1 cellular context compared by ENCODE assay signal in the genomic region with DNA sequence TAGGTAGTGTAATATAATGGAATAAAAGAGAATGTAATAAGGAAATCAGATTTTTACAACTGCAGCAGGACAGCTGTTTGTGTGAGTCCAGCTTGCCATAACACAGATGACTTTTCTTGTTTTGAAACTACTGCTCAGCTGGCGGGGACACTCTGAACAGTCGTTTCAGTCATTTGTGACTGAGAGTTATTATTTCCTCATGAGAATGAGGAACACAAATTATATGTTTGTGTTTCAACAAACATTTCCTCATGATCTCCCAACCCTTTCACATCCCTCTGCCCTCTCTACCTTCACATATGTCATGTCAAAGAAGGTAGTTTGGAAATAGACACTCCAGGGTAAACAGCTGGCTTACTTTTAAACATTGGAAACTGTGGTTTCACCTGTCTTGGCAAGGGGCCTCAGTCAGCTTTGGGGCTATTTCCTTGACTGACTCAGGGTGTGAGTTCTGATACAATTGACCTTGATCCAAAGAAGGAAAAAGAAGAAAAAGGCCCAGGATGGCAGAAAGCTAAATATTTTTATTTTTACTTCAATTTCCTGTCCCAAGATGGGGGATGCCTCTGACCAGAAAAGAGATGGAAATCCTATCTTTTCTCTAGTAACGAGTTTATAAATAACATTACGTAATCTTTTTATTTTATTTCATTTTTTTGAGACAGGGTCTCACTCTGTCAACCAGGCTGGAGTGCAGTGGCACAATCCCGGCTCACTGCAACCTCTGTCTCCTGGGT.
TF ChIP-seq lines count a peak whose summit lies in the region.

No MANE protein-coding gene starts in this region.

TF ChIP-seq in HepG2, 621 proteins besides CTCF, POLR2A, EP300 and RAD21 (continued from another document and continues in another):
- TF ChIP-seq, protein P1, sequence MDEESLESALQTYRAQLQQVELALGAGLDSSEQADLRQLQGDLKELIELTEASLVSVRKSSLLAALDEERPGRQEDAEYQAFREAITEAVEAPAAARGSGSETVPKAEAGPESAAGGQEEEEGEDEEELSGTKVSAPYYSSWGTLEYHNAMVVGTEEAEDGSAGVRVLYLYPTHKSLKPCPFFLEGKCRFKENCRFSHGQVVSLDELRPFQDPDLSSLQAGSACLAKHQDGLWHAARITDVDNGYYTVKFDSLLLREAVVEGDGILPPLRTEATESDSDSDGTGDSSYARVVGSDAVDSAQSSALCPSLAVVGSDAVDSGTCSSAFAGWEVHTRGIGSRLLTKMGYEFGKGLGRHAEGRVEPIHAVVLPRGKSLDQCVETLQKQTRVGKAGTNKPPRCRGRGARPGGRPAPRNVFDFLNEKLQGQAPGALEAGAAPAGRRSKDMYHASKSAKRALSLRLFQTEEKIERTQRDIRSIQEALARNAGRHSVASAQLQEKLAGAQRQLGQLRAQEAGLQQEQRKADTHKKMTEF (CRISPR knock-in tag; IDR thresholded peaks at IDR 0.05) = no peak; the same call in 1 of the 2 replicates
- TF ChIP-seq TP53 (CRISPR knock-in tag; conservative IDR thresholded peaks at IDR 0.05) (no peak), ZNF354B (CRISPR knock-in tag; IDR thresholded peaks at IDR 0.05) (0 out of 2 replicates have a peak, but pooled peaks have one; percentile 80), ISL2 (CRISPR knock-in tag; IDR thresholded peaks at IDR 0.05) (0 out of 2 replicates have a peak, but pooled peaks have one; percentile 2), ZKSCAN5 (CRISPR knock-in tag; IDR thresholded peaks at IDR 0.05) (no peak), ZZZ3 (CRISPR knock-in tag; IDR thresholded peaks at IDR 0.05; ENCODE audit: borderline replicate concordance) (no peak), ATF7 (IDR thresholded peaks at IDR 0.05) (peak; percentile 58), ATF7 (CRISPR knock-in tag; IDR thresholded peaks at IDR 0.05) (no peak), ELF1 (CRISPR knock-in tag; IDR thresholded peaks at IDR 0.05) (no peak), CCAR2 (optimal IDR thresholded peaks at IDR 0.05; ENCODE audit: low read depth, low read length) (no peak), HHEX (CRISPR knock-in tag; IDR thresholded peaks at IDR 0.05) (0 out of 2 replicates have a peak, but pooled peaks have one; percentile 4), ZNF253 (CRISPR knock-in tag; IDR thresholded peaks at IDR 0.05; ENCODE audit: borderline replicate concordance) (no peak), ZNF282 (IDR thresholded peaks at IDR 0.05; ENCODE audit: partially characterized antibody) (no peak), ZNF484 (CRISPR knock-in tag; IDR thresholded peaks at IDR 0.05; ENCODE audit: borderline replicate concordance, low read depth) (no peak), GPN1 (CRISPR knock-in tag; IDR thresholded peaks at IDR 0.05; ENCODE audit: borderline replicate concordance) (no peak), MXD4 (CRISPR knock-in tag; IDR thresholded peaks at IDR 0.05) (0 out of 2 replicates have a peak, but pooled peaks have one; percentile 2), SIN3A (IDR thresholded peaks at IDR 0.05; ENCODE audit: borderline replicate concordance, low read depth, low read length) (no peak), TAF1 (CRISPR knock-in tag; IDR thresholded peaks at IDR 0.05) (no peak), CAMTA2 (CRISPR knock-in tag; IDR thresholded peaks at IDR 0.05; ENCODE audit: borderline replicate concordance) (no peak), FOXJ3 (CRISPR knock-in tag; IDR thresholded peaks at IDR 0.05; ENCODE audit: borderline replicate concordance) (no peak), RFX1 (IDR thresholded peaks at IDR 0.05) (no peak), GATAD1 (CRISPR knock-in tag; IDR thresholded peaks at IDR 0.05) (no peak), ZNF225 (CRISPR knock-in tag; IDR thresholded peaks at IDR 0.05) (no peak), ZNF496 (CRISPR knock-in tag; IDR thresholded peaks at IDR 0.05; ENCODE audit: insufficient replicate concordance) (no peak)
- TF ChIP-seq, protein P2, sequence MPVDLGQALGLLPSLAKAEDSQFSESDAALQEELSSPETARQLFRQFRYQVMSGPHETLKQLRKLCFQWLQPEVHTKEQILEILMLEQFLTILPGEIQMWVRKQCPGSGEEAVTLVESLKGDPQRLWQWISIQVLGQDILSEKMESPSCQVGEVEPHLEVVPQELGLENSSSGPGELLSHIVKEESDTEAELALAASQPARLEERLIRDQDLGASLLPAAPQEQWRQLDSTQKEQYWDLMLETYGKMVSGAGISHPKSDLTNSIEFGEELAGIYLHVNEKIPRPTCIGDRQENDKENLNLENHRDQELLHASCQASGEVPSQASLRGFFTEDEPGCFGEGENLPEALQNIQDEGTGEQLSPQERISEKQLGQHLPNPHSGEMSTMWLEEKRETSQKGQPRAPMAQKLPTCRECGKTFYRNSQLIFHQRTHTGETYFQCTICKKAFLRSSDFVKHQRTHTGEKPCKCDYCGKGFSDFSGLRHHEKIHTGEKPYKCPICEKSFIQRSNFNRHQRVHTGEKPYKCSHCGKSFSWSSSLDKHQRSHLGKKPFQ (CRISPR knock-in tag; IDR thresholded peaks at IDR 0.05; ENCODE audit: insufficient replicate concordance) = no peak
- TF ChIP-seq, protein P3, sequence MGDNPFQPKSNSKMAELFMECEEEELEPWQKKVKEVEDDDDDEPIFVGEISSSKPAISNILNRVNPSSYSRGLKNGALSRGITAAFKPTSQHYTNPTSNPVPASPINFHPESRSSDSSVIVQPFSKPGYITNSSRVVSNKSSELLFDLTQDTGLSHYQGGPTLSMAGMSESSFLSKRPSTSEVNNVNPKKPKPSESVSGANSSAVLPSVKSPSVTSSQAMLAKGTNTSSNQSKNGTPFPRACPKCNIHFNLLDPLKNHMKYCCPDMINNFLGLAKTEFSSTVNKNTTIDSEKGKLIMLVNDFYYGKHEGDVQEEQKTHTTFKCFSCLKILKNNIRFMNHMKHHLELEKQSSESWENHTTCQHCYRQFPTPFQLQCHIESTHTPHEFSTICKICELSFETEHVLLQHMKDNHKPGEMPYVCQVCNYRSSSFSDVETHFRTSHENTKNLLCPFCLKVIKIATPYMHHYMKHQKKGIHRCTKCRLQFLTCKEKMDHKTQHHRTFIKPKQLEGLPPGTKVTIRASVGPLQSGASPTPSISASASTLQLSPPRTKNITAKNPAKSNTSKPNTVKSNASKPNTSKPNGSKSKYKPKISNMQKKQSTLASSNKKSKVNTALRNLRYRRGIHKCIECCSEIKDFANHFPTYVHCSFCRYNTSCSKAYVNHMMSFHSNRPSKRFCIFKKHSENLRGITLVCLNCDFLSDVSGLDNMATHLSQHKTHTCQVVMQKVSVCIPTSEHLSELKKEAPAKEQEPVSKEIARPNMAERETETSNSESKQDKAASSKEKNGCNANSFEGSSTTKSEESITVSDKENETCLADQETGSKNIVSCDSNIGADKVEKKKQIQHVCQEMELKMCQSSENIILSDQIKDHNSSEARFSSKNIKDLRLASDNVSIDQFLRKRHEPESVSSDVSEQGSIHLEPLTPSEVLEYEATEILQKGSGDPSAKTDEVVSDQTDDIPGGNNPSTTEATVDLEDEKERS (CRISPR knock-in tag; IDR thresholded peaks at IDR 0.05) = no peak
- TF ChIP-seq, protein P4, sequence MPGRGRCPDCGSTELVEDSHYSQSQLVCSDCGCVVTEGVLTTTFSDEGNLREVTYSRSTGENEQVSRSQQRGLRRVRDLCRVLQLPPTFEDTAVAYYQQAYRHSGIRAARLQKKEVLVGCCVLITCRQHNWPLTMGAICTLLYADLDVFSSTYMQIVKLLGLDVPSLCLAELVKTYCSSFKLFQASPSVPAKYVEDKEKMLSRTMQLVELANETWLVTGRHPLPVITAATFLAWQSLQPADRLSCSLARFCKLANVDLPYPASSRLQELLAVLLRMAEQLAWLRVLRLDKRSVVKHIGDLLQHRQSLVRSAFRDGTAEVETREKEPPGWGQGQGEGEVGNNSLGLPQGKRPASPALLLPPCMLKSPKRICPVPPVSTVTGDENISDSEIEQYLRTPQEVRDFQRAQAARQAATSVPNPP (CRISPR knock-in tag; IDR thresholded peaks at IDR 0.05) = peak; percentile 7; the same call in 1 of the 2 replicates
- TF ChIP-seq, protein P5, sequence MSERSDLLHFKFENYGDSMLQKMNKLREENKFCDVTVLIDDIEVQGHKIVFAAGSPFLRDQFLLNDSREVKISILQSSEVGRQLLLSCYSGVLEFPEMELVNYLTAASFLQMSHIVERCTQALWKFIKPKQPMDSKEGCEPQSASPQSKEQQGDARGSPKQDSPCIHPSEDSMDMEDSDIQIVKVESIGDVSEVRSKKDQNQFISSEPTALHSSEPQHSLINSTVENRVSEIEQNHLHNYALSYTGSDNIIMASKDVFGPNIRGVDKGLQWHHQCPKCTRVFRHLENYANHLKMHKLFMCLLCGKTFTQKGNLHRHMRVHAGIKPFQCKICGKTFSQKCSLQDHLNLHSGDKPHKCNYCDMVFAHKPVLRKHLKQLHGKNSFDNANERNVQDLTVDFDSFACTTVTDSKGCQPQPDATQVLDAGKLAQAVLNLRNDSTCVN (CRISPR knock-in tag; IDR thresholded peaks at IDR 0.05; ENCODE audit: borderline replicate concordance) = no peak
- TF ChIP-seq, protein P6, sequence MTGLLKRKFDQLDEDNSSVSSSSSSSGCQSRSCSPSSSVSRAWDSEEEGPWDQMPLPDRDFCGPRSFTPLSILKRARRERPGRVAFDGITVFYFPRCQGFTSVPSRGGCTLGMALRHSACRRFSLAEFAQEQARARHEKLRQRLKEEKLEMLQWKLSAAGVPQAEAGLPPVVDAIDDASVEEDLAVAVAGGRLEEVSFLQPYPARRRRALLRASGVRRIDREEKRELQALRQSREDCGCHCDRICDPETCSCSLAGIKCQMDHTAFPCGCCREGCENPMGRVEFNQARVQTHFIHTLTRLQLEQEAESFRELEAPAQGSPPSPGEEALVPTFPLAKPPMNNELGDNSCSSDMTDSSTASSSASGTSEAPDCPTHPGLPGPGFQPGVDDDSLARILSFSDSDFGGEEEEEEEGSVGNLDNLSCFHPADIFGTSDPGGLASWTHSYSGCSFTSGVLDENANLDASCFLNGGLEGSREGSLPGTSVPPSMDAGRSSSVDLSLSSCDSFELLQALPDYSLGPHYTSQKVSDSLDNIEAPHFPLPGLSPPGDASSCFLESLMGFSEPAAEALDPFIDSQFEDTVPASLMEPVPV (CRISPR knock-in tag; IDR thresholded peaks at IDR 0.05) = no peak; the same call in 1 of the 2 replicates
- TF ChIP-seq, protein P7, sequence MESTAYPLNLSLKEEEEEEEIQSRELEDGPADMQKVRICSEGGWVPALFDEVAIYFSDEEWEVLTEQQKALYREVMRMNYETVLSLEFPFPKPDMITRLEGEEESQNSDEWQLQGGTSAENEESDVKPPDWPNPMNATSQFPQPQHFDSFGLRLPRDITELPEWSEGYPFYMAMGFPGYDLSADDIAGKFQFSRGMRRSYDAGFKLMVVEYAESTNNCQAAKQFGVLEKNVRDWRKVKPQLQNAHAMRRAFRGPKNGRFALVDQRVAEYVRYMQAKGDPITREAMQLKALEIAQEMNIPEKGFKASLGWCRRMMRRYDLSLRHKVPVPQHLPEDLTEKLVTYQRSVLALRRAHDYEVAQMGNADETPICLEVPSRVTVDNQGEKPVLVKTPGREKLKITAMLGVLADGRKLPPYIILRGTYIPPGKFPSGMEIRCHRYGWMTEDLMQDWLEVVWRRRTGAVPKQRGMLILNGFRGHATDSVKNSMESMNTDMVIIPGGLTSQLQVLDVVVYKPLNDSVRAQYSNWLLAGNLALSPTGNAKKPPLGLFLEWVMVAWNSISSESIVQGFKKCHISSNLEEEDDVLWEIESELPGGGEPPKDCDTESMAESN (CRISPR knock-in tag; conservative IDR thresholded peaks at IDR 0.05) = no peak
- TF ChIP-seq, protein P8, sequence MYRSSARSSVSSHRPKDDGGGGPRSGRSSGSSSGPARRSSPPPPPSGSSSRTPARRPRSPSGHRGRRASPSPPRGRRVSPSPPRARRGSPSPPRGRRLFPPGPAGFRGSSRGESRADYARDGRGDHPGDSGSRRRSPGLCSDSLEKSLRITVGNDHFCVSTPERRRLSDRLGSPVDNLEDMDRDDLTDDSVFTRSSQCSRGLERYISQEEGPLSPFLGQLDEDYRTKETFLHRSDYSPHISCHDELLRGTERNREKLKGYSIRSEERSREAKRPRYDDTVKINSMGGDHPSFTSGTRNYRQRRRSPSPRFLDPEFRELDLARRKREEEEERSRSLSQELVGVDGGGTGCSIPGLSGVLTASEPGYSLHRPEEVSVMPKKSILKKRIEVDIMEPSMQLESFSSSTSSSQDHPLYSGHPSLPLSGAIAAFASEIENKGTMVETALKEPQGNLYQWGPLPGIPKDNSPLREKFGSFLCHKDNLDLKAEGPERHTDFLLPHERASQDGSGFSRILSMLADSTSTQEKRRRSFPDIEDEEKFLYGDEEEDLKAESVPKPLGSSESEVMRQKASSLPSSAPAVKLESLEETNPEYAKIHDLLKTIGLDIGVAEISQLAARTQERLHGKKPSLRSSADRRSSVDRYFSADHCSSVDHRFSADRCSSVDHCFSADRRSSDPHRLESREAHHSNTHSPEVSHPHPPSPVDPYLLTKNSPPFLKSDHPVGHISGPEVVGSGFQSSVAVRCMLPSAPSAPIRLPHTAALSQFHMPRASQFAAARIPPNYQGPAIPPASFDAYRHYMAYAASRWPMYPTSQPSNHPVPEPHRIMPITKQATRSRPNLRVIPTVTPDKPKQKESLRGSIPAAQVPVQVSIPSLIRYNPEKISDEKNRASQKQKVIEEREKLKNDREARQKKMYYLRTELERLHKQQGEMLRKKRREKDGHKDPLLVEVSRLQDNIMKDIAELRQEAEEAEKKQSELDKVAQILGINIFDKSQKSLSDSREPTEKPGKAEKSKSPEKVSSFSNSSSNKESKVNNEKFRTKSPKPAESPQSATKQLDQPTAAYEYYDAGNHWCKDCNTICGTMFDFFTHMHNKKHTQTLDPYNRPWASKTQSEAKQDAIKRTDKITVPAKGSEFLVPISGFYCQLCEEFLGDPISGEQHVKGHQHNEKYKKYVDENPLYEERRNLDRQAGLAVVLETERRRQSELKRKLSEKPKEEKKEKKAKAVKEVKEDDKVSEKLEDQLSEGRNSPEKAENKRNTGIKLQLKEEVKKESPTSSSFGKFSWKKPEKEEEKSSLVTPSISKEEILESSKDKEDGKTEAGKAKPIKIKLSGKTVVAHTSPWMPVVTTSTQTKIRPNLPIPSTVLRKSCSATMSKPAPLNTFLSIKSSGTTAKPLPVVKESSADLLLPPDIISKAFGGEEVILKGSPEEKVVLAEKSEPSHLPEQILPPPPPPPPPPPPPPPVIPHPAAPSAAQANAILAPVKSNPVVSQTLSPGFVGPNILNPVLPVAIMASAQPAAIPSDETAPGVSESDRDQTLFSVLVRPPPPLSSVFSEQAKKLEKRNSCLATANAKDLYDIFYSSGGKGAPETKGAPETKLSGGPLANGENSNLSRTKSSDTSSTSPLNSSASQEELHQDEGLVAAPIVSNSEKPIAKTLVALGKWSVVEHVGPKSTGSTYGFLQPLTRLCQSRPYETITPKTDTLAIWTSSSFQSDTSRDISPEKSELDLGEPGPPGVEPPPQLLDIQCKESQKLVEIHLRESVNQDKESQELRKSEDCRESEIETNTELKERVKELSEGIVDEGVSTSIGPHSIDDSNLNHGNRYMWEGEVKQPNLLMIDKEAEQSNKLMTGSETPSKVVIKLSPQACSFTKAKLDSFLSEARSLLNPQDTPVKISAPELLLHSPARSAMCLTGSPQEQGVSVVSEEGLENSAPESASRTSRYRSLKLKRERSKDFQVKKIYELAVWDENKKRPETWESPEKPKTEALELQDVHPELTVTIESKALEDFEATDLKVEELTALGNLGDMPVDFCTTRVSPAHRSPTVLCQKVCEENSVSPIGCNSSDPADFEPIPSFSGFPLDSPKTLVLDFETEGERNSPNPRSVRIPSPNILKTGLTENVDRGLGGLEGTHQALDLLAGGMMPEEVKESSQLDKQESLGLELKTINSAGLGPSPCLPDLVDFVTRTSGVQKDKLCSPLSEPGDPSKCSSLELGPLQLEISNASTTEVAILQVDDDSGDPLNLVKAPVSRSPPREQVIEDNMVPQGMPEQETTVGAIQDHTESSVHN (CRISPR knock-in tag; IDR thresholded peaks at IDR 0.05) = no peak
- TF ChIP-seq, protein P9, sequence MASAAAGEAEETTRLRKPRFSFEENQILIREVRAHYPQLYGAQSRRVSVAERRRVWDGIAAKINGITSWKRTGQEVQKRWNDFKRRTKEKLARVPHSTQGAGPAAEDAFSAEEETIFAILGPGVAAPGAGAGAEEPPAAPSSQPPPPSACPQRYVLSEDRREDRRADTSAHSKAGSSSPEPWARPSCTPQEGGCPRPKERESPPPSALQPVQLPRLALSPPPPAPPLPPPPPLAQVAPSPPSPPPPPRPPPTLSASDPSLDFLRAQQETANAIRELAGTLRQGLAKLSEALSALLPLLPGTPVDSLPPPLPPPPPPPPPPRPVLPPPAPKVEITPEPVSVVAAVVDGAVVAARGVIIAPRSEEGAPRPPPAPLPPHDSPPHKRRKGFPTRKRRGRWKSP (CRISPR knock-in tag; IDR thresholded peaks at IDR 0.05) = no peak
